ENCODE assay signal across 8 cellular contexts in genomic region chr1:27940297-27940696, GRCh38. TPM values are rescaled to one million over a fixed set of nuclear protein-coding genes. Genes with fewer than 3 reads are reported as not detected.
DNase-seq lines count a peak whose midpoint lies in the region; ATAC-seq and TF ChIP-seq lines count a peak whose summit lies in the region.

No MANE protein-coding gene starts in this region.

- POLR2A ChIA-PET in Panc1 (lab: Charles Lee), result interaction anchor here (0.6 kb wide), 1 partner anchor 110 kb away, joined by 9 read pairs; the partner anchor contains the start of gene PPP1R8

- no peak for TF ChIP-seq POLR2A in esophagus muscularis mucosa (IDR thresholded peaks at IDR 0.05; ENCODE audit: low read depth)

- H3K27ac ChIP-seq in Panc1 (ENCODE audit: low read length) (no peak overlapping the region), left ventricle myocardium inferior (replicated peaks) (no peak overlapping the region), esophagus muscularis mucosa (replicated peaks in 1 of 4) (no peak overlapping the region)

- ATAC-seq in Panc1, result no peak
- no peak for ATAC-seq in HG02571 (IDR thresholded peaks at IDR 0.05; ENCODE audit: unreplicated experiment)
- ATAC-seq in GM18907 (IDR thresholded peaks at IDR 0.05; ENCODE audit: unreplicated experiment), result no peak

- H3K36me3 ChIP-seq in Panc1 (ENCODE audit: control insufficient read depth, insufficient read depth, low read length) (no peaks in the 10 kb centered on the region), left ventricle myocardium inferior (no peaks in the 10 kb centered on the region), esophagus muscularis mucosa (no peaks in the 10 kb centered on the region)

- intact Hi-C loops in Panc1 (cut with micrococcal nuclease; ENCODE audit: unreplicated experiment) (no loop called here), left ventricle myocardium inferior (cut with micrococcal nuclease) (no loop called here), esophagus muscularis mucosa (cut with DNase I) (no loop called here)

- in situ Hi-C loops in GM13976 (cut with MboI; ENCODE audit: low sequenced_read_pairs, unreplicated experiment) (no loop called here), Panc1 (cut with HindIII; ENCODE audit: low pct_unique_long_range_greater_than_20kb, low sequenced_read_pairs) (no loop called here)

- CTCF ChIA-PET in Panc1 (lab: Charles Lee), result no interaction called here

- DNase-seq in GM13976 (ENCODE audit: low spot score), result peak; percentile 74
- no peak for DNase-seq in Panc1 (ENCODE audit: low read depth, low spot score)
- peak; percentile 49 to 55 for DNase-seq in activated T-helper 1 cell treated with anti-CD3 and anti-CD28 coated beads, Interleukin-2, amount 50 U/mL, for 16 hours (ENCODE audit: low read depth in 1 of 2, low spot score in 1 of 2)
- DNase-seq in left ventricle myocardium inferior, result peak; percentile 44
- DNase-seq in stimulated activated CD4-positive, alpha-beta T cell treated with anti-CD3 and anti-CD28 coated beads, Interleukin-4, amount 100 ng/mL, for 4 hours, result peak; percentile 66 to 72
- DNase-seq in esophagus muscularis mucosa (ENCODE audit: extremely low spot score), result no peak

- BruUV-seq in Panc1 (replicated peaks; lab: Mats Ljungman, UMichigan), result no TSS peak

- no peaks in the 10 kb centered on the region for H3K27me3 ChIP-seq in Panc1 (ENCODE audit: control insufficient read depth, insufficient read depth, low read length)
- peaks cover 12% of the 10 kb centered on the region for H3K27me3 ChIP-seq in left ventricle myocardium inferior (ENCODE audit: low read depth)
- H3K27me3 ChIP-seq in esophagus muscularis mucosa, result peaks cover 0 to 18% (median 3%) of the 10 kb centered on the region in 4 donors

- 36% methylated on average over 6 of the region's 6 CpGs for WGBS in esophagus muscularis mucosa

- TF ChIP-seq CTCF in GM13976 (IDR thresholded peaks at IDR 0.05; ENCODE audit: borderline replicate concordance, control extremely low read depth, extremely low read depth, insufficient read depth, missing control alignments) (peak; percentile 33), Panc1 (IDR thresholded peaks at IDR 0.05) (peak; percentile 62), left ventricle myocardium inferior (IDR thresholded peaks at IDR 0.05; ENCODE audit: borderline replicate concordance) (peak; percentile 51), esophagus muscularis mucosa (IDR thresholded peaks at IDR 0.05) (peak in 1 of 3 experiments; percentile 11)

- H3K4me3 ChIP-seq in Panc1 (ENCODE audit: low read depth in 2 of 2, low read length in 2 of 2) (no peak overlapping the region), left ventricle myocardium inferior (no peak overlapping the region), esophagus muscularis mucosa (no peak overlapping the region)

- TF ChIP-seq EP300 in esophagus muscularis mucosa (IDR thresholded peaks at IDR 0.05), result no peak

- H3K9me3 ChIP-seq in Panc1 (ENCODE audit: control insufficient read depth, insufficient read depth, low read depth, low read length) (no peaks in the 10 kb centered on the region), left ventricle myocardium inferior (replicated peaks) (no peaks in the 10 kb centered on the region), esophagus muscularis mucosa (no peaks in the 10 kb centered on the region)

- H3K4me1 ChIP-seq in Panc1 (ENCODE audit: control insufficient read depth, insufficient read depth, low read length) (peaks cover 8% of the 10 kb centered on the region), left ventricle myocardium inferior (peaks cover 13% of the 10 kb centered on the region), esophagus muscularis mucosa (peaks cover 0 to 3% (median under 1%) of the 10 kb centered on the region in 4 donors)

RNA-seq across cellular contexts. Expression of gene SMPDL3B, which starts 5.5 kb away (rescaled TPM):
- total RNA-seq in Panc1 (2021; ENCODE audit: unreplicated experiment) (1.5 TPM), left ventricle myocardium inferior (not detected), esophagus muscularis mucosa (under 1 TPM in 2 of 4 donors, not detected in 2; 0.23 to 0.58 TPM)
- 1.6 TPM for polyA plus RNA-seq in Panc1 (2012; ENCODE audit: insufficient read length)

RNA-seq across cellular contexts. Expression of gene XKR8, which starts 19.5 kb away (rescaled TPM):
- total RNA-seq in Panc1 (2021; ENCODE audit: unreplicated experiment), result 10.6 TPM
- polyA plus RNA-seq in Panc1 (2012; ENCODE audit: insufficient read length), result 17.7 TPM
- 4.8 TPM for total RNA-seq in left ventricle myocardium inferior
- 10 to 100 TPM in 1 of 4 donors, 1 to 10 TPM in 3; 4.1 to 12.2 (median 6.8) TPM for total RNA-seq in esophagus muscularis mucosa

RNA-seq across cellular contexts. Expression of gene RPA2, which starts 25.9 kb away (rescaled TPM):
- total RNA-seq in Panc1 (2021; ENCODE audit: unreplicated experiment) (49.4 TPM), left ventricle myocardium inferior (21.2 TPM), esophagus muscularis mucosa (10 to 100 TPM; 21.2 to 41.5 (median 30.6) TPM)
- polyA plus RNA-seq in Panc1 (2012; ENCODE audit: insufficient read length), result 59.2 TPM

Comparison
In these comparisons a context has a peak if more than half of its experiments do, and no peak if none do; other contexts are left out.
1. DNase-seq: peak in GM13976 (single experiment), activated T-helper 1 cell treated with anti-CD3 and anti-CD28 coated beads, Interleukin-2, amount 50 U/mL, for 16 hours (2 of 2), left ventricle myocardium inferior (single experiment) and stimulated activated CD4-positive, alpha-beta T cell treated with anti-CD3 and anti-CD28 coated beads, Interleukin-4, amount 100 ng/mL, for 4 hours (2 of 2); none in Panc1 (single experiment) and esophagus muscularis mucosa (single experiment).